18 cellular contexts compared by ENCODE assay signal in genomic region chrX:25596881-25597280, GRCh38.
A peak's percentile ranks its signal among the peaks of the same experiment; 100 is the strongest.
DNase-seq lines count a peak whose midpoint lies in the region; FAIRE-seq and TF ChIP-seq lines count a peak whose summit lies in the region.
"Had no signal": no experiment of that assay in that cellular context is flagged by ENCODE, and none has a peak within 500 bp of the region (broad histone marks: within the 10 kb centered on the region; RNA-seq: fewer than 3 reads in every experiment).

No MANE protein-coding gene starts in this region.

- DNase-seq in D721Med (ENCODE audit: insufficient read length, low spot score) (no peak), NCI-H460 (ENCODE audit: extremely low read depth, low read depth) (peak; percentile 75), fibroblast of mammary gland (ENCODE audit: low read depth) (peak; percentile 1), NCI-H1105 (lab: John Stamatoyannopoulos, UW) (no peak), caudate nucleus (lab: John Stamatoyannopoulos, UW) (no peak), neural progenitor cell (ENCODE audit: low spot score) (no peak)
- DNase-seq: CD4-positive, CD25-positive, alpha-beta regulatory T cell; CD8-positive, alpha-beta T cell; DMS53; DMS79 treated with DMSO at 0.1 percent for 48 hours; GF-D8; H9 had no signal

- no peak overlapping the region for H3K4me3 ChIP-seq in fibroblast of mammary gland (ENCODE audit: control insufficient read depth, low read depth, low read length)
- no peak overlapping the region for H3K4me3 ChIP-seq in neural progenitor cell
- H3K4me3 ChIP-seq: BLaER1, GM23338 had no signal

- H3K4me3 Mint-ChIP-seq in neural progenitor cell: no peak overlapping the region
- H3K4me3 Mint-ChIP-seq: B cell; CD4-positive, CD25-positive, alpha-beta regulatory T cell; CD8-positive, alpha-beta T cell; GM23338; H9 had no signal

- no peaks in the 10 kb centered on the region for H3K27me3 ChIP-seq in neural progenitor cell

- no peaks in the 10 kb centered on the region for H3K9me3 Mint-ChIP-seq in neural progenitor cell
- H3K9me3 Mint-ChIP-seq: GM23338 had no signal

- TF ChIP-seq CTCF in D721Med (IDR thresholded peaks at IDR 0.05; ENCODE audit: insufficient read depth, missing control alignments) (no peak), fibroblast of mammary gland (conservative IDR thresholded peaks at IDR 0.05; ENCODE audit: control insufficient read depth, insufficient read depth, low read depth, low read length) (no peak), neural progenitor cell (IDR thresholded peaks at IDR 0.05) (no peak)

- H3K9me3 ChIP-seq in neural progenitor cell (ENCODE audit: low read depth): no peaks in the 10 kb centered on the region
- H3K9me3 ChIP-seq: BLaER1 had no signal

- no peaks in the 10 kb centered on the region for H3K27me3 Mint-ChIP-seq in neural progenitor cell (ENCODE audit: insufficient read depth, low read depth)
- H3K27me3 Mint-ChIP-seq: B cell; CD4-positive, CD25-positive, alpha-beta regulatory T cell had no signal

- FAIRE-seq in D721Med (lab: Jason Lieb, UNC): peak; percentile 56
- FAIRE-seq: GM12891, GM18507 had no signal

- no peak overlapping the region for H3K9ac ChIP-seq in neural progenitor cell
- H3K9ac ChIP-seq: BLaER1 had no signal

- no peak overlapping the region for H3K27ac Mint-ChIP-seq in neural progenitor cell
- H3K27ac Mint-ChIP-seq: B cell; CD4-positive, CD25-positive, alpha-beta regulatory T cell; CD8-positive, alpha-beta T cell; GM23338; H9 had no signal

- no peak overlapping the region for H3K27ac ChIP-seq in caudate nucleus (ENCODE audit: low read depth, low read length)
- H3K27ac ChIP-seq in neural progenitor cell: no peak overlapping the region
- H3K27ac ChIP-seq: BLaER1, C4-2B had no signal

- no peaks in the 10 kb centered on the region for H3F3A ChIP-seq in neural progenitor cell (ENCODE audit: low read depth)

- no peak overlapping the region for H2AFZ ChIP-seq in neural progenitor cell (replicated peaks)
- H2AFZ ChIP-seq: GM23338 had no signal

- H3K79me2 ChIP-seq in neural progenitor cell (ENCODE audit: low read depth): no peaks in the 10 kb centered on the region

- H3K4me1 Mint-ChIP-seq in neural progenitor cell: no peaks in the 10 kb centered on the region
- H3K4me1 Mint-ChIP-seq: B cell; CD4-positive, CD25-positive, alpha-beta regulatory T cell; H9 had no signal

- H3K36me3 Mint-ChIP-seq in neural progenitor cell: no peaks in the 10 kb centered on the region
- H3K36me3 Mint-ChIP-seq: CD4-positive, CD25-positive, alpha-beta regulatory T cell; CD8-positive, alpha-beta T cell had no signal

- H3K4me1 ChIP-seq in neural progenitor cell: no peaks in the 10 kb centered on the region
- H3K4me1 ChIP-seq: BLaER1 had no signal

- no peaks in the 10 kb centered on the region for H4K20me1 ChIP-seq in neural progenitor cell (ENCODE audit: low read depth)
- H4K20me1 ChIP-seq: BLaER1 had no signal

- no peak overlapping the region for H3K4me2 ChIP-seq in neural progenitor cell
- H3K4me2 ChIP-seq: BLaER1, GM23338 had no signal

- H3K36me3 ChIP-seq in neural progenitor cell: no peaks in the 10 kb centered on the region
- H3K36me3 ChIP-seq: BLaER1 had no signal

Comparison
In these comparisons a context has a peak if more than half of its experiments do, and no peak if none do; other contexts are left out.
1. DNase-seq: peak in NCI-H460 (single experiment) and fibroblast of mammary gland (single experiment); none in D721Med (single experiment), NCI-H1105 (single experiment), caudate nucleus (0 of 61) and neural progenitor cell (single experiment).